1 cellular context compared by ENCODE assay signal in the genomic region with DNA sequence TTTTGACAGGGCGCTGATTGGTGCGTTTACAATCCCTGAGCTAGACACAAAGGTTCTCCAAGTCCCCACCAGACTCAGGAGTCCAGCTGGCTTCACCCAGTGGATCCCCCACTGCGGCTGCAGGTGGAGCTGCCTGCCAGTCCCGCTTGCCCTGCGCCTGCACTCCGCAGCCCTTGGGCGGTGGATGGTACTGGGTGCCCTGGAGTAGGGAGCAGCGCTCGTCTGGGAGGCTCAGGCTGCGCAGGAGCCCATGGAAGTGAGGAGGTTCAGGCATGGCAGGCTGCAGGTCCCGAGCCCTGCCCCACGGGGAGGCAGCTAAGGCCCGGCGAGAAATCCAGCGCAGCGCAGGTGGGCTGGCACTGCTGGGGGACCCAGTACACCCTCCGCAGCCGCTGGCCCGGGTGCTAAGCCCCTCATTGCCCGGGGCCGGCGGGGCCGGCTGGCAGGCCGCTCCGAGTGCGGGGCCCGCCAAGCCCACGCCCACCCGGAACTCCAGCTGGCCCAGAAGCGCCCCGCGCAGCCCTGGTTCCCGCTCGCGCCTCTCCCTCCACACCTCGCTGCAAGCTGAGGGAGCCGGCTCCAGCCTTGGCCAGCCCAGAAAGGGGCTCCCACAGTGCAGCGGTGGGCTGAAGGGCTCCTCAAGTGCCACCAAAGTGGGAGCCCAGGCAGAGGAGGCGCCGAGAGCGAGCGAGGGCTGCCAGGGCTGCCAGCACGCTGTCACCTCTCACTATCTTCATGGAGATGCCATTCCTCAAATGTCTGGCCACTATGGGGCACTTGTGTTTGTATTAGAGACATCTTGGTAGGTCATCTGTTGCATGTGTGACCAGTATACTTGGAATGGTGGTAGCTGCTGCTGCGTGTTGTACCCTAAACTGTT. TPM values are rescaled to one million over a fixed set of nuclear protein-coding genes. Genes with fewer than 3 reads are reported as not detected.
"Had no signal": no experiment of that assay in that cellular context is flagged by ENCODE, and none has a peak within 500 bp of the region (broad histone marks: within the 10 kb centered on the region; RNA-seq: fewer than 3 reads in every experiment).

No MANE protein-coding gene starts in this region.

RNA-seq across cellular contexts. Expression of gene ESPNL, which starts 42.2 kb away (rescaled TPM):
- total RNA-seq: Right ventricle myocardium inferior had no signal
